ENCODE assay signal across 21 cellular contexts in the genomic region with DNA sequence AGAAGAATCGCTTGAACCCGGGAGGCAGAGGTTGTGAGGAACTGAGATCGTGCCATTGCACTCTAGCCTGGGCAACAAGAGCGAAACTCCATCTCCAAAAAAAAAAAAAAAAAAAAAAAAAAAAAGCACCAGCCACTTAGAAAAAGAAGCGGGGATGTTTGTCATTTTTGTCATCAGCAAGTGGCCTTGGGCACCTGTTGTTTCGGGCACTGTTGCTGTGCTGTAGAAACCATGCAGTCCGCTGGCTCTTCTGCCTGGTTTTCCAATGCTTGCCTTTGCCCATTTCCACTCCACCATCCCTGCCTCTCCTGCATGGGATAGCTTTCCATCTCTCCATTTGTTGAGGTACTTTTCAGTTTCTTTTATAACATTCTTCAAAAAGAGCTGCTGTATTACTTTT.
A peak's percentile ranks its signal among the peaks of the same experiment; 100 is the strongest.
DNase-seq lines count a peak whose midpoint lies in the region; ATAC-seq and TF ChIP-seq lines count a peak whose summit lies in the region.
"Had no signal": no experiment of that assay in that cellular context is flagged by ENCODE, and none has a peak within 500 bp of the region (broad histone marks: within the 10 kb centered on the region; RNA-seq: fewer than 3 reads in every experiment).

No MANE protein-coding gene starts in this region.

- no peaks in the 10 kb centered on the region for H3K27me3 ChIP-seq in psoas muscle (ENCODE audit: insufficient read depth in 3 of 3, low read length in 2 of 3)
- H3K27me3 ChIP-seq: BE2C; BLaER1 treated with 17β-estradiol and CSF1 and Interleukin-3, amounts not matched to agents 10 nM and 100 nM had no signal

- 0 out of 3 replicates have a peak, but pooled peaks cover 0 to 5% of the 10 kb centered on the region in 2 experiments for H3K36me3 ChIP-seq in HEK293 (ENCODE audit: control insufficient read depth in 2 of 2, insufficient read depth in 1 of 2, low read length in 2 of 2)
- H3K36me3 ChIP-seq in psoas muscle (ENCODE audit: insufficient read depth in 1 of 2, low read depth in 1 of 2) = no peaks in the 10 kb centered on the region
- H3K36me3 ChIP-seq: BE2C had no signal

- H3K4me3 Mint-ChIP-seq in central memory CD8-positive, alpha-beta T cell = no peak overlapping the region
- H3K4me3 Mint-ChIP-seq: CD14-positive monocyte, HFFc6 had no signal

- no peak for DNase-seq in central memory CD8-positive, alpha-beta T cell (ENCODE audit: low spot score in 2 of 2)
- DNase-seq in psoas muscle = no peak
- DNase-seq in CD1c-positive myeloid dendritic cell (ENCODE audit: extremely low spot score) = no peak
- DNase-seq in T1000 (lab: John Stamatoyannopoulos, UW) = no peak
- DNase-seq: 8988T; ACHN; AML-193; BE2C; Calu3; CD4-positive, alpha-beta memory T cell; COR-L47; DMS153; DND-41; H7; HCEC 1CT; HFFc6 had no signal

- WGBS in psoas muscle, 3 donors = 49 to 69% (median 64%) methylated on average over 7 of the region's 7 CpGs

- ATAC-seq in central memory CD8-positive, alpha-beta T cell (replicated peaks; ENCODE audit: extremely low read depth, poor library complexity, severe bottlenecking) = no peak
- peak in 3 of 4 donors; percentile 48 to 52 (median 49) for ATAC-seq in psoas muscle
- ATAC-seq in HG03520 (IDR thresholded peaks at IDR 0.05; ENCODE audit: unreplicated experiment) = no peak
- ATAC-seq: A549 had no signal

- H3K4me1 Mint-ChIP-seq in central memory CD8-positive, alpha-beta T cell = peaks cover 62% of the 10 kb centered on the region
- H3K4me1 Mint-ChIP-seq: CD14-positive monocyte had no signal

- POLR2A ChIA-PET in HEK293 (lab: Yijun Ruan, JAX) = interaction anchor here (0.7 kb wide), 1 partner anchor 9 kb away, joined by 4 read pairs; no protein-coding TSS in a partner anchor

- H3K4me1 ChIP-seq in HEK293 (ENCODE audit: control insufficient read depth, insufficient read depth, low read length) (peaks cover 21% of the 10 kb centered on the region), psoas muscle (peaks cover 12% of the 10 kb centered on the region)

- no peaks in the 10 kb centered on the region for H3K9me3 ChIP-seq in HEK293 (ENCODE audit: control insufficient read depth, insufficient read depth, low read depth, low read length)
- no peaks in the 10 kb centered on the region for H3K9me3 ChIP-seq in psoas muscle
- H3K9me3 ChIP-seq: A549; BE2C; BLaER1 treated with 17β-estradiol and CSF1 and Interleukin-3, amounts not matched to agents 10 nM and 100 nM had no signal

- no peaks in the 10 kb centered on the region for H3K27me3 Mint-ChIP-seq in central memory CD8-positive, alpha-beta T cell
- H3K27me3 Mint-ChIP-seq: CD4-positive, alpha-beta memory T cell had no signal

- peaks cover 4% of the 10 kb centered on the region for H3K36me3 Mint-ChIP-seq in central memory CD8-positive, alpha-beta T cell (ENCODE audit: insufficient read depth)

- no peaks in the 10 kb centered on the region for H3K9me3 Mint-ChIP-seq in central memory CD8-positive, alpha-beta T cell
- H3K9me3 Mint-ChIP-seq: CD14-positive monocyte; CD4-positive, alpha-beta memory T cell; HFFc6 had no signal

- intact Hi-C loops in psoas muscle (cut with DNase I) = no loop called here

- H3K27ac Mint-ChIP-seq in central memory CD8-positive, alpha-beta T cell (ENCODE audit: low read depth) = peak overlapping the region; percentile 11
- H3K27ac Mint-ChIP-seq: HFFc6 had no signal

- no peak overlapping the region for H3K4me3 ChIP-seq in HEK293 (ENCODE audit: low read depth, low read length)
- no peak overlapping the region for H3K4me3 ChIP-seq in psoas muscle
- H3K4me3 ChIP-seq: A549; BLaER1 treated with 17β-estradiol and CSF1 and Interleukin-3, amounts not matched to agents 10 nM and 100 nM had no signal

- no peak for TF ChIP-seq CTCF in HEK293 (tag by site-specific recombination; IDR thresholded peaks at IDR 0.05)
- no peak for TF ChIP-seq CTCF in psoas muscle (IDR thresholded peaks at IDR 0.05)

- H3K27ac ChIP-seq in HEK293 (ENCODE audit: extremely low read depth, low read depth, low read length) (no peak overlapping the region), psoas muscle (no peak overlapping the region)
- H3K27ac ChIP-seq: A549; BLaER1 treated with 17β-estradiol and CSF1 and Interleukin-3, amounts not matched to agents 10 nM and 100 nM had no signal

- CTCF ChIA-PET in HEK293 (lab: Yijun Ruan, JAX) = no interaction called here

TF ChIP-seq in HEK293, 187 proteins besides CTCF, POLR2A, EP300 and RAD21 (continues in another document):
- TF ChIP-seq, protein P1, sequence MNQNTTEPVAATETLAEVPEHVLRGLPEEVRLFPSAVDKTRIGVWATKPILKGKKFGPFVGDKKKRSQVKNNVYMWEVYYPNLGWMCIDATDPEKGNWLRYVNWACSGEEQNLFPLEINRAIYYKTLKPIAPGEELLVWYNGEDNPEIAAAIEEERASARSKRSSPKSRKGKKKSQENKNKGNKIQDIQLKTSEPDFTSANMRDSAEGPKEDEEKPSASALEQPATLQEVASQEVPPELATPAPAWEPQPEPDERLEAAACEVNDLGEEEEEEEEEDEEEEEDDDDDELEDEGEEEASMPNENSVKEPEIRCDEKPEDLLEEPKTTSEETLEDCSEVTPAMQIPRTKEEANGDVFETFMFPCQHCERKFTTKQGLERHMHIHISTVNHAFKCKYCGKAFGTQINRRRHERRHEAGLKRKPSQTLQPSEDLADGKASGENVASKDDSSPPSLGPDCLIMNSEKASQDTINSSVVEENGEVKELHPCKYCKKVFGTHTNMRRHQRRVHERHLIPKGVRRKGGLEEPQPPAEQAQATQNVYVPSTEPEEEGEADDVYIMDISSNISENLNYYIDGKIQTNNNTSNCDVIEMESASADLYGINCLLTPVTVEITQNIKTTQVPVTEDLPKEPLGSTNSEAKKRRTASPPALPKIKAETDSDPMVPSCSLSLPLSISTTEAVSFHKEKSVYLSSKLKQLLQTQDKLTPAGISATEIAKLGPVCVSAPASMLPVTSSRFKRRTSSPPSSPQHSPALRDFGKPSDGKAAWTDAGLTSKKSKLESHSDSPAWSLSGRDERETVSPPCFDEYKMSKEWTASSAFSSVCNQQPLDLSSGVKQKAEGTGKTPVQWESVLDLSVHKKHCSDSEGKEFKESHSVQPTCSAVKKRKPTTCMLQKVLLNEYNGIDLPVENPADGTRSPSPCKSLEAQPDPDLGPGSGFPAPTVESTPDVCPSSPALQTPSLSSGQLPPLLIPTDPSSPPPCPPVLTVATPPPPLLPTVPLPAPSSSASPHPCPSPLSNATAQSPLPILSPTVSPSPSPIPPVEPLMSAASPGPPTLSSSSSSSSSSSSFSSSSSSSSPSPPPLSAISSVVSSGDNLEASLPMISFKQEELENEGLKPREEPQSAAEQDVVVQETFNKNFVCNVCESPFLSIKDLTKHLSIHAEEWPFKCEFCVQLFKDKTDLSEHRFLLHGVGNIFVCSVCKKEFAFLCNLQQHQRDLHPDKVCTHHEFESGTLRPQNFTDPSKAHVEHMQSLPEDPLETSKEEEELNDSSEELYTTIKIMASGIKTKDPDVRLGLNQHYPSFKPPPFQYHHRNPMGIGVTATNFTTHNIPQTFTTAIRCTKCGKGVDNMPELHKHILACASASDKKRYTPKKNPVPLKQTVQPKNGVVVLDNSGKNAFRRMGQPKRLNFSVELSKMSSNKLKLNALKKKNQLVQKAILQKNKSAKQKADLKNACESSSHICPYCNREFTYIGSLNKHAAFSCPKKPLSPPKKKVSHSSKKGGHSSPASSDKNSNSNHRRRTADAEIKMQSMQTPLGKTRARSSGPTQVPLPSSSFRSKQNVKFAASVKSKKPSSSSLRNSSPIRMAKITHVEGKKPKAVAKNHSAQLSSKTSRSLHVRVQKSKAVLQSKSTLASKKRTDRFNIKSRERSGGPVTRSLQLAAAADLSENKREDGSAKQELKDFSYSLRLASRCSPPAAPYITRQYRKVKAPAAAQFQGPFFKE (tag by site-specific recombination; IDR thresholded peaks at IDR 0.05; ENCODE audit: borderline replicate concordance) = no peak
- TF ChIP-seq ZNF311 (tag by site-specific recombination; IDR thresholded peaks at IDR 0.05; ENCODE audit: borderline replicate concordance) = no peak
- no peak for TF ChIP-seq MEIS1 (CRISPR knock-in tag; IDR thresholded peaks at IDR 0.05; ENCODE audit: borderline replicate concordance)
- TF ChIP-seq SCRT2 (tag by site-specific recombination; IDR thresholded peaks at IDR 0.05) = peak; percentile 94
- peak; percentile 93 for TF ChIP-seq SCRT1 (tag by site-specific recombination; IDR thresholded peaks at IDR 0.05; ENCODE audit: borderline replicate concordance)
- no peak for TF ChIP-seq SP7 (tag by site-specific recombination; IDR thresholded peaks at IDR 0.05)
- 0 out of 2 replicates have a peak, but pooled peaks have one; percentile 1 for TF ChIP-seq ZFHX2 (tag by site-specific recombination; conservative IDR thresholded peaks at IDR 0.05)
- TF ChIP-seq ZNF121 (tag by site-specific recombination; IDR thresholded peaks at IDR 0.05) = no peak
- TF ChIP-seq, protein P2, sequence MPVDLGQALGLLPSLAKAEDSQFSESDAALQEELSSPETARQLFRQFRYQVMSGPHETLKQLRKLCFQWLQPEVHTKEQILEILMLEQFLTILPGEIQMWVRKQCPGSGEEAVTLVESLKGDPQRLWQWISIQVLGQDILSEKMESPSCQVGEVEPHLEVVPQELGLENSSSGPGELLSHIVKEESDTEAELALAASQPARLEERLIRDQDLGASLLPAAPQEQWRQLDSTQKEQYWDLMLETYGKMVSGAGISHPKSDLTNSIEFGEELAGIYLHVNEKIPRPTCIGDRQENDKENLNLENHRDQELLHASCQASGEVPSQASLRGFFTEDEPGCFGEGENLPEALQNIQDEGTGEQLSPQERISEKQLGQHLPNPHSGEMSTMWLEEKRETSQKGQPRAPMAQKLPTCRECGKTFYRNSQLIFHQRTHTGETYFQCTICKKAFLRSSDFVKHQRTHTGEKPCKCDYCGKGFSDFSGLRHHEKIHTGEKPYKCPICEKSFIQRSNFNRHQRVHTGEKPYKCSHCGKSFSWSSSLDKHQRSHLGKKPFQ (tag by site-specific recombination; IDR thresholded peaks at IDR 0.05) = no peak

Comparison
In these comparisons a context has a peak if more than half of its experiments do, and no peak if none do; other contexts are left out.
1. ATAC-seq: peak in psoas muscle (3 of 4); none in central memory CD8-positive, alpha-beta T cell (single experiment) and HG03520 (single experiment).